15 cellular contexts compared by ENCODE assay signal in genomic region chr3:150036780-150037179, GRCh38.
A peak's percentile ranks its signal among the peaks of the same experiment; 100 is the strongest.
DNase-seq lines count a peak whose midpoint lies in the region; ATAC-seq and TF ChIP-seq lines count a peak whose summit lies in the region.
"Had no signal": no experiment of that assay in that cellular context is flagged by ENCODE, and none has a peak within 500 bp of the region (broad histone marks: within the 10 kb centered on the region; RNA-seq: fewer than 3 reads in every experiment).

No MANE protein-coding gene starts in this region.

- H3K79me2 ChIP-seq in GM23338 (replicated peaks; ENCODE audit: insufficient read depth), result no peaks in the 10 kb centered on the region

- intact Hi-C loops in psoas muscle (cut with DNase I), result loop anchor here in 1 of 2 donors (1.0 to 5.0 kb wide), 6 partner anchors 25 to 146 kb away; no protein-coding TSS in a partner anchor

- H3K36me3 Mint-ChIP-seq in GM23338 (ENCODE audit: low read depth) (peaks cover 6% of the 10 kb centered on the region; the same call in 2 of the 3 replicates), nephron progenitor cell (ENCODE audit: low read depth) (no peaks in the 10 kb centered on the region)
- H3K36me3 Mint-ChIP-seq: CD14-positive monocyte; CD8-positive, alpha-beta T cell had no signal

- peaks cover 8% of the 10 kb centered on the region for H3K9me2 ChIP-seq in GM23338 (ENCODE audit: insufficient read depth)

- H3K27me3 ChIP-seq in GM23338 (ENCODE audit: insufficient read depth) (no peaks in the 10 kb centered on the region), endocrine pancreas (ENCODE audit: control insufficient read depth, insufficient read depth, low read length) (no peaks in the 10 kb centered on the region), psoas muscle (ENCODE audit: insufficient read depth in 3 of 3, low read length in 2 of 3) (no peaks in the 10 kb centered on the region)

- ATAC-seq in GM23338 (no peak), psoas muscle (peak in 2 of 4 donors; percentile 3 to 6), GM21825 (IDR thresholded peaks at IDR 0.05; ENCODE audit: unreplicated experiment) (no peak)
- ATAC-seq: CD8-positive, alpha-beta T cell had no signal

- H3K4me3 Mint-ChIP-seq in GM23338, result no peak overlapping the region
- H3K4me3 Mint-ChIP-seq in nephron progenitor cell, result no peak overlapping the region
- H3K4me3 Mint-ChIP-seq: CD14-positive monocyte; CD8-positive, alpha-beta T cell had no signal

- no peaks in the 10 kb centered on the region for H3K36me3 ChIP-seq in GM23338 (ENCODE audit: insufficient read depth)
- H3K36me3 ChIP-seq in endocrine pancreas (ENCODE audit: control insufficient read depth, insufficient read depth, low read length), result no peaks in the 10 kb centered on the region
- H3K36me3 ChIP-seq in psoas muscle (ENCODE audit: insufficient read depth in 1 of 2, low read depth in 1 of 2), result no peaks in the 10 kb centered on the region

- DNase-seq in DMS79 (lab: John Stamatoyannopoulos, UW), result peak; percentile 57
- DNase-seq in DMS79 treated with DMSO at 0.1 percent for 48 hours (lab: John Stamatoyannopoulos, UW), result no peak
- no peak for DNase-seq in GM23338 (ENCODE audit: low spot score)
- DNase-seq in psoas muscle, result no peak
- no peak for DNase-seq in NCI-H2227 (lab: John Stamatoyannopoulos, UW; ENCODE audit: unreplicated experiment)
- DNase-seq in nephron progenitor cell, result no peak
- DNase-seq: CD8-positive, alpha-beta T cell; COR-L47; DMS153; GF-D8; H7 had no signal

- H4K20me1 ChIP-seq in GM23338 (replicated peaks; ENCODE audit: insufficient read depth), result no peaks in the 10 kb centered on the region

- H3K4me1 ChIP-seq in GM23338 (ENCODE audit: insufficient read depth) (peaks cover 54% of the 10 kb centered on the region), endocrine pancreas (ENCODE audit: control insufficient read depth, insufficient read depth, low read length) (peaks cover 15% of the 10 kb centered on the region), psoas muscle (peaks cover 14% of the 10 kb centered on the region)

- peak overlapping the region; percentile 42; the same call in 1 of the 2 replicates for H3K4me2 ChIP-seq in GM23338

- H3K27ac Mint-ChIP-seq in GM23338 (peak overlapping the region; percentile 9; the same call in 1 of the 2 replicates), nephron progenitor cell (no peak overlapping the region)
- H3K27ac Mint-ChIP-seq: CD8-positive, alpha-beta T cell had no signal

- H3K27me3 Mint-ChIP-seq in GM23338 (ENCODE audit: insufficient read depth, low read depth, poor library complexity) (peaks cover 8% of the 10 kb centered on the region), nephron progenitor cell (ENCODE audit: low read depth, poor library complexity) (peaks cover 4% of the 10 kb centered on the region)

- H3F3A ChIP-seq in GM23338 (replicated peaks; ENCODE audit: low read depth), result no peaks in the 10 kb centered on the region

- H3K4me3 ChIP-seq in GM23338, result no peak overlapping the region
- peak overlapping the region; percentile 19 for H3K4me3 ChIP-seq in endocrine pancreas (ENCODE audit: control insufficient read depth, insufficient read depth, low read length)
- peak overlapping the region; percentile 41 for H3K4me3 ChIP-seq in psoas muscle

- peak overlapping the region; percentile 86 for H2AFZ ChIP-seq in GM23338

- H3K9ac ChIP-seq in endocrine pancreas (ENCODE audit: control insufficient read depth, insufficient read depth, low read length), result no peak overlapping the region

- H3K9me3 ChIP-seq in endocrine pancreas (ENCODE audit: control insufficient read depth, low read length) (peaks cover 5% of the 10 kb centered on the region), psoas muscle (no peaks in the 10 kb centered on the region)

- H3K9me3 Mint-ChIP-seq in GM23338 (peaks cover 7% of the 10 kb centered on the region), nephron progenitor cell (peaks cover 17% of the 10 kb centered on the region)

- WGBS in psoas muscle, 3 donors, result 71 to 82% (median 75%) methylated on average over 5 of the region's 5 CpGs

- H3K4me1 Mint-ChIP-seq in GM23338 (peaks cover 51% of the 10 kb centered on the region), nephron progenitor cell (peaks cover 37% of the 10 kb centered on the region)
- H3K4me1 Mint-ChIP-seq: CD14-positive monocyte had no signal

- TF ChIP-seq CTCF in GM23338 (conservative IDR thresholded peaks at IDR 0.05; ENCODE audit: low read depth in 2 of 2) (no peak), psoas muscle (IDR thresholded peaks at IDR 0.05) (no peak), nephron progenitor cell (IDR thresholded peaks at IDR 0.05) (no peak)

- H3K27ac ChIP-seq in GM23338 (ENCODE audit: low read depth), result no peak overlapping the region
- peak overlapping the region; percentile 87 for H3K27ac ChIP-seq in psoas muscle
- H3K27ac ChIP-seq: 22Rv1 had no signal

TF ChIP-seq in GM23338, 12 proteins besides CTCF, POLR2A, EP300 and RAD21 (continues in another document):
- TF ChIP-seq NANOG (IDR thresholded peaks at IDR 0.05; ENCODE audit: borderline replicate concordance), result no peak
- TF ChIP-seq ZNF331 (CRISPR knock-in tag; IDR thresholded peaks at IDR 0.05; ENCODE audit: low read depth), result no peak
- no peak for TF ChIP-seq EZH2 (IDR thresholded peaks at IDR 0.05; ENCODE audit: low read depth, unreplicated experiment)
- TF ChIP-seq, protein P1, sequence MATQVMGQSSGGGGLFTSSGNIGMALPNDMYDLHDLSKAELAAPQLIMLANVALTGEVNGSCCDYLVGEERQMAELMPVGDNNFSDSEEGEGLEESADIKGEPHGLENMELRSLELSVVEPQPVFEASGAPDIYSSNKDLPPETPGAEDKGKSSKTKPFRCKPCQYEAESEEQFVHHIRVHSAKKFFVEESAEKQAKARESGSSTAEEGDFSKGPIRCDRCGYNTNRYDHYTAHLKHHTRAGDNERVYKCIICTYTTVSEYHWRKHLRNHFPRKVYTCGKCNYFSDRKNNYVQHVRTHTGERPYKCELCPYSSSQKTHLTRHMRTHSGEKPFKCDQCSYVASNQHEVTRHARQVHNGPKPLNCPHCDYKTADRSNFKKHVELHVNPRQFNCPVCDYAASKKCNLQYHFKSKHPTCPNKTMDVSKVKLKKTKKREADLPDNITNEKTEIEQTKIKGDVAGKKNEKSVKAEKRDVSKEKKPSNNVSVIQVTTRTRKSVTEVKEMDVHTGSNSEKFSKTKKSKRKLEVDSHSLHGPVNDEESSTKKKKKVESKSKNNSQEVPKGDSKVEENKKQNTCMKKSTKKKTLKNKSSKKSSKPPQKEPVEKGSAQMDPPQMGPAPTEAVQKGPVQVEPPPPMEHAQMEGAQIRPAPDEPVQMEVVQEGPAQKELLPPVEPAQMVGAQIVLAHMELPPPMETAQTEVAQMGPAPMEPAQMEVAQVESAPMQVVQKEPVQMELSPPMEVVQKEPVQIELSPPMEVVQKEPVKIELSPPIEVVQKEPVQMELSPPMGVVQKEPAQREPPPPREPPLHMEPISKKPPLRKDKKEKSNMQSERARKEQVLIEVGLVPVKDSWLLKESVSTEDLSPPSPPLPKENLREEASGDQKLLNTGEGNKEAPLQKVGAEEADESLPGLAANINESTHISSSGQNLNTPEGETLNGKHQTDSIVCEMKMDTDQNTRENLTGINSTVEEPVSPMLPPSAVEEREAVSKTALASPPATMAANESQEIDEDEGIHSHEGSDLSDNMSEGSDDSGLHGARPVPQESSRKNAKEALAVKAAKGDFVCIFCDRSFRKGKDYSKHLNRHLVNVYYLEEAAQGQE (IDR thresholded peaks at IDR 0.05; ENCODE audit: unreplicated experiment), result no peak
- no peak for TF ChIP-seq EZH2phosphoT487 (IDR thresholded peaks at IDR 0.05; ENCODE audit: unreplicated experiment)
- TF ChIP-seq ZNF114 (CRISPR knock-in tag; IDR thresholded peaks at IDR 0.05), result no peak
- no peak for TF ChIP-seq POLR2AphosphoS5 (IDR thresholded peaks at IDR 0.05; ENCODE audit: low read depth)
- no peak for TF ChIP-seq JUNB (IDR thresholded peaks at IDR 0.05; ENCODE audit: unreplicated experiment)
